21 cellular contexts compared by ENCODE assay signal in the genomic region with DNA sequence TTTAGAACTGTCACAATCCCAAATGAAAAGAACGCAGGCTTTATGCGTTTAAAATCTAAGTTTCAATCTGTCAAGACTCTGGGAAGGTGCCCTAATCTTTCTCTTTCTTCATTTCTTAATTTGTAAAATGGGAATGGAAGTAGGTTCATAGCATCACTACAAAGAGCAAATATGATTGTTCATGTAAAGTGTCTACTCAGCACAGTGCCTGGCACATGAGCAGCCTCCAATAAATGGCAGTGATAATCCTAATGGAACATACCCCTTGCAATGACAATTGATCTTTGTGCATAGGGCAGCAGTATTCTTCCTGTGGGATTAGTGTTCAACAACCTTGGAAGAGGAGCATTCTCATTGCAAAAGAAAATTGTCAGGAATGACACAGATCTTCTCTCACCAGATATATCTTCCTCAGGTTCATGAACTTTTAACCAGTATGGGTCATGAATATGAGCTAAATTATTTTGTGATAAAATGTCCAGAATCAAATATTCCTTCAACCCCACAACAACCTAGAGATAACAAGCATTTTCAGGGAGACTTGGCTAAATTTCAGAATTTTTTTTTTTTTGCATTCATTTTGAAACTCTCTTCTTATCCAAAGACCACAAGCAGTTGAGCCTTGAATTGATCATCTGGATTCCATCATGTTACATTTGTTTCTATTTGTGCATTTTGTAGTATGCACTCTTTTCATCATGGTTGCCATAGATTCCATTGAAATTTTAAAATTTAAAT.
"Had no signal": no experiment of that assay in that cellular context is flagged by ENCODE, and none has a peak within 500 bp of the region (broad histone marks: within the 10 kb centered on the region; RNA-seq: fewer than 3 reads in every experiment).

No MANE protein-coding gene starts in this region.

- H3K27me3 ChIP-seq: colonic mucosa, gastroesophageal sphincter, sigmoid colon, suprapubic skin, thyroid gland, upper lobe of left lung, uterus had no signal

- ATAC-seq: gastroesophageal sphincter; natural killer cell; stimulated activated naive CD8-positive, alpha-beta T cell treated with anti-CD3 and anti-CD28 coated beads, Interleukin-15, Interleukin-2, amounts not matched to agents 100 U/mL and 50 U/mL, for 24 hours had no signal

- DNase-seq: colonic mucosa; effector CD4-positive, alpha-beta T cell; endodermal cell; erythroblast; glutamatergic neuron; left ventricle myocardium inferior; mammary epithelial cell; natural killer cell; posterior cingulate gyrus; sigmoid colon; small intestine; stimulated activated CD4-positive, alpha-beta T cell treated with anti-CD3 and anti-CD28 coated beads, Interleukin-12 subunit alpha, Interleukin-12 subunit beta, amount 100 ng/mL, for 4 hours; stimulated activated naive CD8-positive, alpha-beta T cell treated with anti-CD3 and anti-CD28 coated beads, Interleukin-15, Interleukin-2, amounts not matched to agents 100 U/mL and 50 U/mL, for 24 hours; thyroid gland; upper lobe of left lung; uterus had no signal

- H3K9me3 ChIP-seq: colonic mucosa, gastroesophageal sphincter, left ventricle myocardium inferior, sigmoid colon, thyroid gland, upper lobe of left lung, uterus had no signal

- H3K4me3 Mint-ChIP-seq: endodermal cell, natural killer cell, neural crest cell had no signal

- H3K27ac Mint-ChIP-seq: endodermal cell, natural killer cell had no signal

- H3K36me3 ChIP-seq: colonic mucosa, gastroesophageal sphincter, left ventricle myocardium inferior, sigmoid colon, suprapubic skin, thyroid gland, upper lobe of left lung, uterus had no signal

- H3K9me3 Mint-ChIP-seq: endodermal cell, neural crest cell had no signal

- H3K27ac ChIP-seq: colonic mucosa, gastroesophageal sphincter, left ventricle myocardium inferior, sigmoid colon, suprapubic skin, thyroid gland, upper lobe of left lung, uterus had no signal

- H3K36me3 Mint-ChIP-seq: natural killer cell had no signal

- H3K4me1 Mint-ChIP-seq: natural killer cell, neural crest cell had no signal

- H3K4me1 ChIP-seq: colonic mucosa, gastroesophageal sphincter, left ventricle myocardium inferior, sigmoid colon, suprapubic skin, thyroid gland, upper lobe of left lung, uterus had no signal

- FAIRE-seq: endothelial cell of umbilical vein, keratinocyte, small intestine had no signal

- H3K4me3 ChIP-seq: colonic mucosa, gastroesophageal sphincter, left ventricle myocardium inferior, sigmoid colon, suprapubic skin, thyroid gland, upper lobe of left lung, uterus had no signal
